ENCODE assay signal across 12 cellular contexts in genomic region chr22:48948575-48949170, GRCh38.
"Had no signal": no experiment of that assay in that cellular context is flagged by ENCODE, and none has a peak within 500 bp of the region (broad histone marks: within the 10 kb centered on the region; RNA-seq: fewer than 3 reads in every experiment).

No MANE protein-coding gene starts in this region.

- H3K4me3 Mint-ChIP-seq: activated T-cell treated with anti-CD3 and anti-CD28 coated beads, Interleukin-2, amount 50 U/mL, for 4 hours; mesothelial cell of epicardium had no signal

- H3K27me3 ChIP-seq: ascending aorta, neutrophil, uterus had no signal

- DNase-seq: activated CD4-positive, alpha-beta T cell treated with anti-CD3 and anti-CD28 coated beads for 4 hours; activated gamma-delta T cell; activated T-cell treated with anti-CD3 and anti-CD28 coated beads, Interleukin-2, amount 50 U/mL, for 4 hours; heart left ventricle; SK-N-SH; stimulated activated CD4-positive, alpha-beta T cell treated with anti-CD3 and anti-CD28 coated beads, Interleukin-4, amount 100 ng/mL, for 1 hour; stimulated activated naive CD8-positive, alpha-beta T cell treated with anti-CD3 and anti-CD28 coated beads, Interleukin-15, Interleukin-2, amounts not matched to agents 100 U/mL and 50 U/mL, for 24 hours; uterus had no signal

- H3K4me1 ChIP-seq: ascending aorta, heart left ventricle, uterus had no signal

- H3K36me3 Mint-ChIP-seq: mesothelial cell of epicardium had no signal

- H3K9me3 ChIP-seq: ascending aorta, heart left ventricle, neutrophil, SK-N-SH, uterus had no signal

- H3K27ac ChIP-seq: ascending aorta, heart left ventricle, neutrophil, uterus had no signal

- H3K4me1 Mint-ChIP-seq: mesothelial cell of epicardium had no signal

- H3K4me3 ChIP-seq: ascending aorta, heart left ventricle, uterus had no signal

- ATAC-seq: activated T-cell treated with anti-CD3 and anti-CD28 coated beads, Interleukin-2, amount 50 U/mL, for 4 hours; heart left ventricle; stimulated activated naive CD8-positive, alpha-beta T cell treated with anti-CD3 and anti-CD28 coated beads, Interleukin-15, Interleukin-2, amounts not matched to agents 100 U/mL and 50 U/mL, for 24 hours had no signal

- H3K9me3 Mint-ChIP-seq: activated T-cell treated with anti-CD3 and anti-CD28 coated beads, Interleukin-2, amount 50 U/mL, for 4 hours; mesothelial cell of epicardium had no signal

- H3K9me2 ChIP-seq: SK-N-SH had no signal

- H3K27ac Mint-ChIP-seq: mesothelial cell of epicardium, progenitor cell of endocrine pancreas had no signal

- H3K4me2 ChIP-seq: SK-N-SH had no signal

- H3K36me3 ChIP-seq: ascending aorta, heart left ventricle, neutrophil, uterus had no signal
